21 cellular contexts compared by ENCODE assay signal in genomic region chr3:188387921-188388320, GRCh38.
"Had no signal": no experiment of that assay in that cellular context is flagged by ENCODE, and none has a peak within 500 bp of the region (broad histone marks: within the 10 kb centered on the region; RNA-seq: fewer than 3 reads in every experiment).

No MANE protein-coding gene starts in this region.

- H3K36me3 Mint-ChIP-seq: brain had no signal

- H3K4me3 ChIP-seq: esophagus muscularis mucosa, lower lobe of right lung, transverse colon, uterus had no signal

- H3K9me3 ChIP-seq: esophagus muscularis mucosa, lower lobe of right lung, transverse colon, uterus had no signal

- DNase-seq: activated CD4-positive, alpha-beta T cell treated with anti-CD3 and anti-CD28 coated beads, Interleukin-2, amount 10 ng/mL, durations not matched to agents 24 days and 14 days; activated CD4-positive, CD25-positive, alpha-beta regulatory T cell; activated CD8-positive, alpha-beta memory T cell treated with anti-CD3 and anti-CD28 coated beads, Interleukin-2, amount 50 U/mL, for 4 hours; activated CD8-positive, alpha-beta T cell treated with anti-CD3 and anti-CD28 coated beads, Interleukin-2, amount 10 ng/mL, durations not matched to agents 7 days and 5 days; activated naive CD4-positive, alpha-beta T cell treated with anti-CD3 and anti-CD28 coated beads for 36 hours; activated T-cell treated with anti-CD3 and anti-CD28 coated beads, Interleukin-2, amount 50 U/mL, for 4 hours; anterior cingulate cortex; effector CD4-positive, alpha-beta T cell; lower lobe of right lung; nucleus accumbens; retina; stimulated activated CD4-positive, alpha-beta T cell treated with anti-CD3 and anti-CD28 coated beads, Interleukin-12 subunit alpha, Interleukin-12 subunit beta, amount 100 ng/mL, for 4 hours; stimulated activated CD4-positive, alpha-beta T cell treated with anti-CD3 and anti-CD28 coated beads, Interleukin-1b, Interleukin-23, amount 100 ng/mL, for 48 hours; stimulated activated CD8-positive, alpha-beta memory T cell treated with anti-CD3 and anti-CD28 coated beads, Interleukin-4, amount 100 ng/mL, for 48 hours; stimulated activated naive CD8-positive, alpha-beta T cell treated with anti-CD3 and anti-CD28 coated beads, Interleukin-15, Interleukin-2, amounts not matched to agents 100 U/mL and 50 U/mL, for 24 hours; substantia nigra; transverse colon; uterus had no signal

- H3K27ac Mint-ChIP-seq: activated CD4-positive, alpha-beta T cell treated with anti-CD3 and anti-CD28 coated beads, Interleukin-2, amount 10 ng/mL, durations not matched to agents 24 days and 14 days; activated CD8-positive, alpha-beta T cell treated with anti-CD3 and anti-CD28 coated beads, Interleukin-2, amount 10 ng/mL, durations not matched to agents 7 days and 5 days; activated naive CD4-positive, alpha-beta T cell treated with anti-CD3 and anti-CD28 coated beads for 36 hours; brain; nephron had no signal

- ATAC-seq: activated CD8-positive, alpha-beta T cell treated with anti-CD3 and anti-CD28 coated beads, Interleukin-2, amount 10 ng/mL, durations not matched to agents 7 days and 5 days; activated T-cell treated with anti-CD3 and anti-CD28 coated beads, Interleukin-2, amount 50 U/mL, for 4 hours; lower lobe of right lung; stimulated activated naive CD8-positive, alpha-beta T cell treated with anti-CD3 and anti-CD28 coated beads, Interleukin-15, Interleukin-2, amounts not matched to agents 100 U/mL and 50 U/mL, for 24 hours had no signal

- H3K27me3 ChIP-seq: esophagus muscularis mucosa, transverse colon, uterus had no signal

- H3K36me3 ChIP-seq: esophagus muscularis mucosa, lower lobe of right lung, transverse colon, uterus had no signal

- H3K9me3 Mint-ChIP-seq: activated naive CD4-positive, alpha-beta T cell treated with anti-CD3 and anti-CD28 coated beads for 36 hours; activated T-cell treated with anti-CD3 and anti-CD28 coated beads, Interleukin-2, amount 50 U/mL, for 4 hours; brain; nephron had no signal

- H3K4me1 ChIP-seq: uterus had no signal

- H3K27ac ChIP-seq: lower lobe of right lung, transverse colon, uterus had no signal

- H3K4me3 Mint-ChIP-seq: activated CD4-positive, alpha-beta T cell treated with anti-CD3 and anti-CD28 coated beads, Interleukin-2, amount 10 ng/mL, durations not matched to agents 24 days and 14 days; activated CD8-positive, alpha-beta T cell treated with anti-CD3 and anti-CD28 coated beads, Interleukin-2, amount 10 ng/mL, durations not matched to agents 7 days and 5 days; activated naive CD4-positive, alpha-beta T cell treated with anti-CD3 and anti-CD28 coated beads for 36 hours; activated T-cell treated with anti-CD3 and anti-CD28 coated beads, Interleukin-2, amount 50 U/mL, for 4 hours; brain; nephron had no signal

- H3K27me3 Mint-ChIP-seq: activated CD4-positive, alpha-beta T cell treated with anti-CD3 and anti-CD28 coated beads, Interleukin-2, amount 10 ng/mL, durations not matched to agents 24 days and 14 days; brain had no signal
